Comparison of ENCODE assay signal across 9 cellular contexts in genomic region chr2:237486819-237487448, GRCh38. TPM values are rescaled to one million over a fixed set of nuclear protein-coding genes. Genes with fewer than 3 reads are reported as not detected.
DNase-seq lines count a peak whose midpoint lies in the region; ATAC-seq and TF ChIP-seq lines count a peak whose summit lies in the region.
"Had no signal": no experiment of that assay in that cellular context is flagged by ENCODE, and none has a peak within 500 bp of the region (broad histone marks: within the 10 kb centered on the region; RNA-seq: fewer than 3 reads in every experiment).

Gene MLPH (plus strand): TSS chr2:237487251. CDS start chr2:237493427, 6,176 bp downstream.

- DNase-seq in adipocyte (ENCODE audit: low read depth): peak; percentile 54
- DNase-seq in hepatocyte (ENCODE audit: low spot score): peak; percentile 61
- no peak for DNase-seq in sigmoid colon
- DNase-seq in NCI-H2107 treated with DMSO at 0.1 percent for 48 hours (lab: John Stamatoyannopoulos, UW; ENCODE audit: unreplicated experiment): no peak
- DNase-seq in DMS153 treated with DMSO at 0.1 percent for 48 hours (lab: John Stamatoyannopoulos, UW; ENCODE audit: unreplicated experiment): no peak
- DNase-seq: T-cell had no signal

- ATAC-seq in HG03039 (IDR thresholded peaks at IDR 0.05; ENCODE audit: unreplicated experiment) (no peak), HG03457 (IDR thresholded peaks at IDR 0.05; ENCODE audit: unreplicated experiment) (no peak)
- ATAC-seq: T-cell had no signal

- H3K9ac ChIP-seq in ES-I3 (ENCODE audit: low read depth, low read length): peak within 1 kb of the TSS; percentile 70
- H3K9ac ChIP-seq in adipocyte (ENCODE audit: low read length): peak within 1 kb of the TSS; percentile 72

- TF ChIP-seq CTCF in hepatocyte (IDR thresholded peaks at IDR 0.05; ENCODE audit: poor library complexity) (no peak), sigmoid colon (IDR thresholded peaks at IDR 0.05) (no peak)

- H3K4me3 ChIP-seq in adipocyte (ENCODE audit: low read length) (peak within 1 kb of the TSS; percentile 86), hepatocyte (peak within 1 kb of the TSS; percentile 51), sigmoid colon (peak within 1 kb of the TSS; percentile 24 to 48 (median 38))

- 2% methylated on average over 46 of the region's 63 CpGs for WGBS in hepatocyte (ENCODE audit: low lambda C conversion rate, missing lambda C conversion rate)
- WGBS in sigmoid colon, 2 donors: 1 to 3% methylated on average over 63 of the region's 63 CpGs

- H2AFZ ChIP-seq in hepatocyte: peak within 1 kb of the TSS; percentile 61

- TF ChIP-seq POLR2A in sigmoid colon (IDR thresholded peaks at IDR 0.05): peak in 1 of 2 donors; percentile 31

- H3K27ac ChIP-seq in hepatocyte (no peak within 1 kb of the TSS), sigmoid colon (peak within 1 kb of the TSS in 2 of 4 donors; percentile 1 to 52)

- no peak for TF ChIP-seq EP300 in sigmoid colon (IDR thresholded peaks at IDR 0.05)

- H3K4me2 ChIP-seq in hepatocyte: peak within 1 kb of the TSS; percentile 97

- H3K36me3 ChIP-seq in ES-I3 (ENCODE audit: insufficient read depth, low read length): no peaks in the 10 kb centered on the region
- H3K36me3 ChIP-seq in adipocyte (ENCODE audit: control insufficient read depth, insufficient read depth, low read length, severe bottlenecking): no peaks in the 10 kb centered on the region
- no peaks in the 10 kb centered on the region for H3K36me3 ChIP-seq in hepatocyte (replicated peaks; ENCODE audit: insufficient read depth, low read depth)
- no peaks in the 10 kb centered on the region for H3K36me3 ChIP-seq in sigmoid colon

- no peaks in the 10 kb centered on the region for H3K79me2 ChIP-seq in hepatocyte

- H3K9me2 ChIP-seq in hepatocyte (replicated peaks; ENCODE audit: insufficient read depth): no peaks in the 10 kb centered on the region

- H3K4me1 ChIP-seq in ES-I3 (ENCODE audit: insufficient read depth, low read length) (peaks cover 16% of the 10 kb centered on the region), adipocyte (ENCODE audit: control insufficient read depth, insufficient read depth, low read length) (peaks cover 31% of the 10 kb centered on the region), hepatocyte (ENCODE audit: insufficient read depth) (peaks cover 14% of the 10 kb centered on the region), sigmoid colon (peaks cover 0 to 16% (median 15%) of the 10 kb centered on the region in 4 donors)

- intact Hi-C loops in sigmoid colon (cut with DNase I): no loop called here

- H3K27me3 ChIP-seq in adipocyte (replicated peaks; ENCODE audit: control insufficient read depth, insufficient read depth, low read length) (peaks cover 5% of the 10 kb centered on the region), hepatocyte (peaks cover 35% of the 10 kb centered on the region), sigmoid colon (peaks cover 7 to 36% (median 15%) of the 10 kb centered on the region in 3 donors)

- no peaks in the 10 kb centered on the region for H4K20me1 ChIP-seq in hepatocyte (ENCODE audit: insufficient read depth, poor library complexity, severe bottlenecking)

- H3K9me3 ChIP-seq in ES-I3 (ENCODE audit: control insufficient read depth, insufficient read depth, low read length): peaks cover 6% of the 10 kb centered on the region; the same call in 1 of the 2 replicates
- peaks cover 14% of the 10 kb centered on the region for H3K9me3 ChIP-seq in adipocyte (ENCODE audit: control insufficient read depth, low read length)
- peaks cover 9% of the 10 kb centered on the region for H3K9me3 ChIP-seq in hepatocyte (ENCODE audit: low read depth)
- peaks cover 5 to 12% (median 11%) of the 10 kb centered on the region in 4 donors for H3K9me3 ChIP-seq in sigmoid colon

RNA-seq across cellular contexts. Expression of gene MLPH, which starts in this region (rescaled TPM):
- total RNA-seq in hepatocyte (10.0 and 12.3 TPM in 2 replicates), sigmoid colon (10 to 100 TPM in 1 of 4 donors, 1 to 10 TPM in 3; 1.8 to 21.9 (median 4.6) TPM)
- polyA plus RNA-seq in hepatocyte (5.6 and 6.7 TPM in 2 replicates), sigmoid colon (10 to 100 TPM; 45.0 to 79.3 (median 56.2) TPM)

Comparison
In these comparisons a context has a peak if more than half of its experiments do, and no peak if none do; other contexts are left out.
1. DNase-seq: peak in adipocyte (single experiment) and hepatocyte (single experiment); none in sigmoid colon (single experiment), NCI-H2107 treated with DMSO at 0.1 percent for 48 hours (single experiment) and DMS153 treated with DMSO at 0.1 percent for 48 hours (single experiment).
2. Peak in every context shown above with its lines, with median percentiles within 50 percentile points of each other: H3K4me3 ChIP-seq.